In genomic region chr21:15065381-15066230, GRCh38 we compare ENCODE assay signal across 8 cellular contexts. TPM values are rescaled to one million over a fixed set of nuclear protein-coding genes. Genes with fewer than 3 reads are reported as not detected.
DNase-seq lines count a peak whose midpoint lies in the region; ATAC-seq and FAIRE-seq lines count a peak whose summit lies in the region.

No MANE protein-coding gene starts in this region.

- FAIRE-seq in frontal cortex (lab: Jason Lieb, UNC), result no peak

- peak overlapping the region; percentile 90 for H3K4me3 Mint-ChIP-seq in activated naive CD4-positive, alpha-beta T cell treated with anti-CD3 and anti-CD28 coated beads for 36 hours
- peak overlapping the region; percentile 92 to 95 for H3K4me3 Mint-ChIP-seq in stimulated activated naive CD8-positive, alpha-beta T cell treated with anti-CD3 and anti-CD28 coated beads, Interleukin-15, amount 100 ng/mL, for 72 hours

- H3K36me3 ChIP-seq in neuron (ENCODE audit: insufficient read depth, low read length), result no peaks in the 10 kb centered on the region

- intact Hi-C loops in activated naive CD4-positive, alpha-beta T cell treated with anti-CD3 and anti-CD28 coated beads for 36 hours (cut with micrococcal nuclease), result loop anchor here (1.0 to 2.0 kb wide), 6 partner anchors 8 to 682 kb away; partner anchors contain the start of gene HSPA13

- no peaks in the 10 kb centered on the region for H3K27me3 ChIP-seq in neuron (ENCODE audit: insufficient read depth, low read length)

- H2AFZ ChIP-seq in neuron (ENCODE audit: low read depth, low read length), result peak overlapping the region; percentile 44

- no peaks in the 10 kb centered on the region for H3K9me3 Mint-ChIP-seq in activated naive CD4-positive, alpha-beta T cell treated with anti-CD3 and anti-CD28 coated beads for 36 hours
- no peaks in the 10 kb centered on the region for H3K9me3 Mint-ChIP-seq in stimulated activated naive CD8-positive, alpha-beta T cell treated with anti-CD3 and anti-CD28 coated beads, Interleukin-15, amount 100 ng/mL, for 72 hours

- H3K4me1 Mint-ChIP-seq in activated naive CD4-positive, alpha-beta T cell treated with anti-CD3 and anti-CD28 coated beads for 36 hours (ENCODE audit: low read depth), result peaks cover 27% of the 10 kb centered on the region
- peaks cover 29% of the 10 kb centered on the region for H3K4me1 Mint-ChIP-seq in stimulated activated naive CD8-positive, alpha-beta T cell treated with anti-CD3 and anti-CD28 coated beads, Interleukin-15, amount 100 ng/mL, for 72 hours

- H3K4me1 ChIP-seq in neuron (ENCODE audit: insufficient read depth, low read length), result peaks cover 27% of the 10 kb centered on the region

- DNase-seq in GF-D8 (lab: John Stamatoyannopoulos, UW) (peak; percentile 50), SK-MEL-5 (ENCODE audit: low read depth, low spot score) (peak; percentile 59), frontal cortex (ENCODE audit: low spot score in 2 of 2) (peak; percentile 53 to 58)
- DNase-seq in activated naive CD4-positive, alpha-beta T cell treated with anti-CD3 and anti-CD28 coated beads for 36 hours, result peak; percentile 84
- DNase-seq in stimulated activated naive CD8-positive, alpha-beta T cell treated with anti-CD3 and anti-CD28 coated beads, Interleukin-15, amount 100 ng/mL, for 72 hours, result peak; percentile 67 to 78
- DNase-seq in NK-92 treated with Interleukin-12 subunit alpha and Interleukin-12 subunit beta, amount 100 ng/mL, for 24 hours (lab: John Stamatoyannopoulos, UW), result no peak

- CTCF ChIA-PET in activated naive CD4-positive, alpha-beta T cell treated with anti-CD3 and anti-CD28 coated beads for 36 hours (lab: Charles Lee), result interaction anchor here (0.7 to 2.5 kb wide), 2 partner anchors 14 to 56 kb away, joined by 3 to 9 read pairs; no protein-coding TSS in a partner anchor

- peak overlapping the region; percentile 99 for H3K4me3 ChIP-seq in neuron (ENCODE audit: low read length)

- H3K27me3 Mint-ChIP-seq in activated naive CD4-positive, alpha-beta T cell treated with anti-CD3 and anti-CD28 coated beads for 36 hours (ENCODE audit: low read depth), result no peaks in the 10 kb centered on the region
- H3K27me3 Mint-ChIP-seq in stimulated activated naive CD8-positive, alpha-beta T cell treated with anti-CD3 and anti-CD28 coated beads, Interleukin-15, amount 100 ng/mL, for 72 hours, result no peaks in the 10 kb centered on the region

- ATAC-seq in HG03280 (IDR thresholded peaks at IDR 0.05; ENCODE audit: unreplicated experiment), result peak; percentile 1
- ATAC-seq in stimulated activated naive CD8-positive, alpha-beta T cell treated with anti-CD3 and anti-CD28 coated beads, Interleukin-15, amount 100 ng/mL, for 72 hours, result peak; percentile 44

- H3K9me3 ChIP-seq in neuron (ENCODE audit: low read length), result no peaks in the 10 kb centered on the region

- no peaks in the 10 kb centered on the region for H3K36me3 Mint-ChIP-seq in activated naive CD4-positive, alpha-beta T cell treated with anti-CD3 and anti-CD28 coated beads for 36 hours (ENCODE audit: low read depth)

- peak overlapping the region; percentile 94 for H3K27ac Mint-ChIP-seq in activated naive CD4-positive, alpha-beta T cell treated with anti-CD3 and anti-CD28 coated beads for 36 hours
- H3K27ac Mint-ChIP-seq in stimulated activated naive CD8-positive, alpha-beta T cell treated with anti-CD3 and anti-CD28 coated beads, Interleukin-15, amount 100 ng/mL, for 72 hours, result peak overlapping the region; percentile 98 to 99

- in situ Hi-C loops in SK-MEL-5 (cut with HindIII; ENCODE audit: low pct_unique_long_range_greater_than_20kb, low sequenced_read_pairs), result no loop called here

RNA-seq across cellular contexts. Expression of gene NRIP1, which starts 0.8 kb away (rescaled TPM):
- 9.3 and 9.4 TPM in 2 replicates for total RNA-seq in SK-MEL-5 (2014; rRNA removed; shearing (Covaris generic))
- polyA plus RNA-seq in SK-MEL-5 (2015; cell fraction: cytosol; rRNA removed), result 2.0 and 3.5 TPM in 2 replicates
- 3.8 and 4.6 TPM in 2 replicates for polyA plus RNA-seq in SK-MEL-5 (2015; cell fraction: nucleus; rRNA removed)
- 1 to 10 TPM; 6.1 to 6.5 TPM for total RNA-seq in activated naive CD4-positive, alpha-beta T cell treated with anti-CD3 and anti-CD28 coated beads for 36 hours
- 113 TPM for total RNA-seq in frontal cortex

Comparison
In these comparisons a context has a peak if more than half of its experiments do, and no peak if none do; other contexts are left out.
1. RNA of gene NRIP1, which starts 0.8 kb away (total RNA-seq): 113 TPM in frontal cortex (single experiment); 9.3 to 9.4 TPM in SK-MEL-5 and 6.1 to 6.5 TPM in activated naive CD4-positive, alpha-beta T cell treated with anti-CD3 and anti-CD28 coated beads for 36 hours; every median in the first group is over 10 times any median in the second.